1 cellular context compared by ENCODE assay signal in the genomic region with DNA sequence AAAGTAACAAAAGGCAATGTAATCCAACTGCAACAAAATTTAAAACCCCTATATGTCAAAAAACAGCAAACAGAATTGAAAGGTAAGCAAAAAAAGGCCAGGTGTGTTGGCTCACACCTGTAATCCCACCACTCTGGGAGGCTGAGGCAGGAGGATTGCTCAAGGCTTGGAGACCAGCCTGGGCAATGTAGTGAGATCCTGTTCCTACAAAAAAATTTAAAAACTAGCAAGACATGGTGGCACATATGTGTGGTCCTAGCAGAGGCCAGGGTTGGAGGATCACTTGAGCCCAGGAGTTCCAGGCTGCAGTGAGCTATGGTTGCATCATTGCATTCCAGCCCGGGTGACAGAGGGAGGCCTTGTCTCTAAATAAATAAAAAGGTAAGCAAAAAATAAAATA.
TF ChIP-seq lines count a peak whose summit lies in the region.

No MANE protein-coding gene starts in this region.

TF ChIP-seq in HepG2, 621 proteins besides CTCF, POLR2A, EP300 and RAD21 (continued from another document):
- TF ChIP-seq, protein P1, sequence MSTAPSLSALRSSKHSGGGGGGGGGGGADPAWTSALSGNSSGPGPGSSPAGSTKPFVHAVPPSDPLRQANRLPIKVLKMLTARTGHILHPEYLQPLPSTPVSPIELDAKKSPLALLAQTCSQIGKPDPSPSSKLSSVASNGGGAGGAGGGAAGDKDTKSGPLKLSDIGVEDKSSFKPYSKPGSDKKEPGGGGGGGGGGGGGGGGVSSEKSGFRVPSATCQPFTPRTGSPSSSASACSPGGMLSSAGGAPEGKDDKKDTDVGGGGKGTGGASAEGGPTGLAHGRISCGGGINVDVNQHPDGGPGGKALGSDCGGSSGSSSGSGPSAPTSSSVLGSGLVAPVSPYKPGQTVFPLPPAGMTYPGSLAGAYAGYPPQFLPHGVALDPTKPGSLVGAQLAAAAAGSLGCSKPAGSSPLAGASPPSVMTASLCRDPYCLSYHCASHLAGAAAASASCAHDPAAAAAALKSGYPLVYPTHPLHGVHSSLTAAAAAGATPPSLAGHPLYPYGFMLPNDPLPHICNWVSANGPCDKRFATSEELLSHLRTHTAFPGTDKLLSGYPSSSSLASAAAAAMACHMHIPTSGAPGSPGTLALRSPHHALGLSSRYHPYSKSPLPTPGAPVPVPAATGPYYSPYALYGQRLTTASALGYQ (CRISPR knock-in tag; IDR thresholded peaks at IDR 0.05): no peak
- TF ChIP-seq, protein P2, sequence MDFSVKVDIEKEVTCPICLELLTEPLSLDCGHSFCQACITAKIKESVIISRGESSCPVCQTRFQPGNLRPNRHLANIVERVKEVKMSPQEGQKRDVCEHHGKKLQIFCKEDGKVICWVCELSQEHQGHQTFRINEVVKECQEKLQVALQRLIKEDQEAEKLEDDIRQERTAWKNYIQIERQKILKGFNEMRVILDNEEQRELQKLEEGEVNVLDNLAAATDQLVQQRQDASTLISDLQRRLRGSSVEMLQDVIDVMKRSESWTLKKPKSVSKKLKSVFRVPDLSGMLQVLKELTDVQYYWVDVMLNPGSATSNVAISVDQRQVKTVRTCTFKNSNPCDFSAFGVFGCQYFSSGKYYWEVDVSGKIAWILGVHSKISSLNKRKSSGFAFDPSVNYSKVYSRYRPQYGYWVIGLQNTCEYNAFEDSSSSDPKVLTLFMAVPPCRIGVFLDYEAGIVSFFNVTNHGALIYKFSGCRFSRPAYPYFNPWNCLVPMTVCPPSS (IDR thresholded peaks at IDR 0.05): no peak
- no peak for TF ChIP-seq SRSF9 (IDR thresholded peaks at IDR 0.05; ENCODE audit: borderline replicate concordance, insufficient read depth, low read depth, low read length, poor library complexity, severe bottlenecking)
- no peak for TF ChIP-seq MED13 (CRISPR knock-in tag; IDR thresholded peaks at IDR 0.05)
- TF ChIP-seq, protein P3, sequence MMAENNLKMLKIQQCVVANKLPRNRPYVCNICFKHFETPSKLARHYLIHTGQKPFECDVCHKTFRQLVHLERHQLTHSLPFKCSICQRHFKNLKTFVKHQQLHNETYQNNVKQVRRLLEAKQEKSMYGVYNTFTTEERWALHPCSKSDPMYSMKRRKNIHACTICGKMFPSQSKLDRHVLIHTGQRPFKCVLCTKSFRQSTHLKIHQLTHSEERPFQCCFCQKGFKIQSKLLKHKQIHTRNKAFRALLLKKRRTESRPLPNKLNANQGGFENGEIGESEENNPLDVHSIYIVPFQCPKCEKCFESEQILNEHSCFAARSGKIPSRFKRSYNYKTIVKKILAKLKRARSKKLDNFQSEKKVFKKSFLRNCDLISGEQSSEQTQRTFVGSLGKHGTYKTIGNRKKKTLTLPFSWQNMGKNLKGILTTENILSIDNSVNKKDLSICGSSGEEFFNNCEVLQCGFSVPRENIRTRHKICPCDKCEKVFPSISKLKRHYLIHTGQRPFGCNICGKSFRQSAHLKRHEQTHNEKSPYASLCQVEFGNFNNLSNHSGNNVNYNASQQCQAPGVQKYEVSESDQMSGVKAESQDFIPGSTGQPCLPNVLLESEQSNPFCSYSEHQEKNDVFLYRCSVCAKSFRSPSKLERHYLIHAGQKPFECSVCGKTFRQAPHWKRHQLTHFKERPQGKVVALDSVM (CRISPR knock-in tag; IDR thresholded peaks at IDR 0.05): peak; percentile 96
- no peak for TF ChIP-seq ZNF563 (CRISPR knock-in tag; IDR thresholded peaks at IDR 0.05)
- 0 out of 2 replicates have a peak, but pooled peaks have one; percentile 18 for TF ChIP-seq PHF21A (CRISPR knock-in tag; IDR thresholded peaks at IDR 0.05)
- TF ChIP-seq, protein P4, sequence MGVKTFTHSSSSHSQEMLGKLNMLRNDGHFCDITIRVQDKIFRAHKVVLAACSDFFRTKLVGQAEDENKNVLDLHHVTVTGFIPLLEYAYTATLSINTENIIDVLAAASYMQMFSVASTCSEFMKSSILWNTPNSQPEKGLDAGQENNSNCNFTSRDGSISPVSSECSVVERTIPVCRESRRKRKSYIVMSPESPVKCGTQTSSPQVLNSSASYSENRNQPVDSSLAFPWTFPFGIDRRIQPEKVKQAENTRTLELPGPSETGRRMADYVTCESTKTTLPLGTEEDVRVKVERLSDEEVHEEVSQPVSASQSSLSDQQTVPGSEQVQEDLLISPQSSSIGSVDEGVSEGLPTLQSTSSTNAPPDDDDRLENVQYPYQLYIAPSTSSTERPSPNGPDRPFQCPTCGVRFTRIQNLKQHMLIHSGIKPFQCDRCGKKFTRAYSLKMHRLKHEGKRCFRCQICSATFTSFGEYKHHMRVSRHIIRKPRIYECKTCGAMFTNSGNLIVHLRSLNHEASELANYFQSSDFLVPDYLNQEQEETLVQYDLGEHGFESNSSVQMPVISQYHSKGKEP (CRISPR knock-in tag; IDR thresholded peaks at IDR 0.05): no peak
TF ChIP-seq in HepG2: peak in this region for 25.
